Comparison of ENCODE assay signal across 1 cellular context in genomic region chr21:38733973-38734546, GRCh38.
TF ChIP-seq lines count a peak whose summit lies in the region.

No MANE protein-coding gene starts in this region.

TF ChIP-seq in HepG2, 621 proteins besides CTCF, POLR2A, EP300 and RAD21 (continued from another document and continues in another):
- no peak for TF ChIP-seq ZNF12 (CRISPR knock-in tag; IDR thresholded peaks at IDR 0.05)
- peak; percentile 54 for TF ChIP-seq ERF (CRISPR knock-in tag; IDR thresholded peaks at IDR 0.05)
- TF ChIP-seq SPEN (CRISPR knock-in tag; IDR thresholded peaks at IDR 0.05; ENCODE audit: low read depth): peak; percentile 17; the same call in 1 of the 2 replicates
- no peak for TF ChIP-seq EED (CRISPR knock-in tag; IDR thresholded peaks at IDR 0.05)
- 0 out of 2 replicates have a peak, but pooled peaks have one; percentile 43 for TF ChIP-seq EEA1 (CRISPR knock-in tag; IDR thresholded peaks at IDR 0.05; ENCODE audit: borderline replicate concordance)
- TF ChIP-seq RFX5 (IDR thresholded peaks at IDR 0.05; ENCODE audit: low read depth, low read length): no peak
- TF ChIP-seq MTERF4 (CRISPR knock-in tag; IDR thresholded peaks at IDR 0.05): no peak
- TF ChIP-seq ZNF639 (CRISPR knock-in tag; conservative IDR thresholded peaks at IDR 0.05): no peak
- no peak for TF ChIP-seq ZNF275 (CRISPR knock-in tag; IDR thresholded peaks at IDR 0.05; ENCODE audit: borderline replicate concordance)
- TF ChIP-seq ZEB1 (IDR thresholded peaks at IDR 0.05; ENCODE audit: insufficient replicate concordance, low read depth): no peak
- peak; percentile 65; the same call in 1 of the 2 replicates for TF ChIP-seq ZNF501 (CRISPR knock-in tag; IDR thresholded peaks at IDR 0.05)
- no peak for TF ChIP-seq AKNA (CRISPR knock-in tag; IDR thresholded peaks at IDR 0.05; ENCODE audit: borderline replicate concordance)
- peak; percentile 56; the same call in 1 of the 2 replicates for TF ChIP-seq ZNF609 (CRISPR knock-in tag; IDR thresholded peaks at IDR 0.05; ENCODE audit: borderline replicate concordance)
- peak; percentile 53 for TF ChIP-seq XRCC5 (optimal IDR thresholded peaks at IDR 0.05; ENCODE audit: low read length)
- TF ChIP-seq TEAD2 (CRISPR knock-in tag; IDR thresholded peaks at IDR 0.05): no peak
- no peak; the same call in 1 of the 2 replicates for TF ChIP-seq CEBPB (IDR thresholded peaks at IDR 0.05; ENCODE audit: borderline replicate concordance, low read depth, low read length)
- TF ChIP-seq MNT (IDR thresholded peaks at IDR 0.05): no peak
- TF ChIP-seq SP2 (CRISPR knock-in tag; IDR thresholded peaks at IDR 0.05): no peak
- TF ChIP-seq IKZF4 (CRISPR knock-in tag; IDR thresholded peaks at IDR 0.05; ENCODE audit: borderline replicate concordance, low read depth, not compliant biosample characterization): no peak
- no peak for TF ChIP-seq ZNF790 (CRISPR knock-in tag; IDR thresholded peaks at IDR 0.05; ENCODE audit: borderline replicate concordance)
- TF ChIP-seq ZBTB2 (CRISPR knock-in tag; IDR thresholded peaks at IDR 0.05; ENCODE audit: low read depth): no peak
- no peak for TF ChIP-seq ZNF674 (CRISPR knock-in tag; IDR thresholded peaks at IDR 0.05; ENCODE audit: low read depth)
- peak; percentile 54; the same call in 1 of the 2 replicates for TF ChIP-seq FOSL2 (CRISPR knock-in tag; IDR thresholded peaks at IDR 0.05)
- TF ChIP-seq ELF3 (CRISPR knock-in tag; IDR thresholded peaks at IDR 0.05): no peak
- 0 out of 2 replicates have a peak, but pooled peaks have one; percentile 15 for TF ChIP-seq PBX2 (CRISPR knock-in tag; IDR thresholded peaks at IDR 0.05)
- no peak for TF ChIP-seq RORA (CRISPR knock-in tag; IDR thresholded peaks at IDR 0.05)
- no peak for TF ChIP-seq ZNF710 (CRISPR knock-in tag; IDR thresholded peaks at IDR 0.05; ENCODE audit: borderline replicate concordance)
- no peak for TF ChIP-seq PHF21A (CRISPR knock-in tag; IDR thresholded peaks at IDR 0.05)
- no peak for TF ChIP-seq ZNF124 (CRISPR knock-in tag; IDR thresholded peaks at IDR 0.05)
- no peak for TF ChIP-seq POLR2AphosphoS5 (IDR thresholded peaks at IDR 0.05; ENCODE audit: low read depth, low read length)
- TF ChIP-seq ZNF577 (CRISPR knock-in tag; IDR thresholded peaks at IDR 0.05; ENCODE audit: borderline replicate concordance, low read depth): no peak
- TF ChIP-seq PTBP1 (IDR thresholded peaks at IDR 0.05; ENCODE audit: low read depth, low read length, poor library complexity, severe bottlenecking): no peak
- TF ChIP-seq NR2F6 (IDR thresholded peaks at IDR 0.05): peak; percentile 60; the same call in 1 of the 2 replicates
- peak; percentile 53 for TF ChIP-seq NR2F6 (CRISPR knock-in tag; IDR thresholded peaks at IDR 0.05)
- no peak for TF ChIP-seq KLF6 (CRISPR knock-in tag; IDR thresholded peaks at IDR 0.05)
- no peak for TF ChIP-seq ZNF30 (CRISPR knock-in tag; IDR thresholded peaks at IDR 0.05)
- TF ChIP-seq SMAD1 (CRISPR knock-in tag; IDR thresholded peaks at IDR 0.05; ENCODE audit: borderline replicate concordance, low read depth): no peak
